2 cellular contexts compared by ENCODE assay signal in genomic region chr20:50037575-50037974, GRCh38.
TF ChIP-seq lines count a peak whose summit lies in the region.

No MANE protein-coding gene starts in this region.

TF ChIP-seq in A549, 52 proteins besides CTCF, POLR2A, EP300 and RAD21 (continued from another document):
- TF ChIP-seq BCL3 (IDR thresholded peaks at IDR 0.05), result no peak

TF ChIP-seq in IMR-90, 13 proteins besides CTCF, POLR2A, EP300 and RAD21 (continued from another document):
- no peak for TF ChIP-seq ELK1 (IDR thresholded peaks at IDR 0.05; ENCODE audit: borderline replicate concordance, low read depth, low read length)
- TF ChIP-seq RFX5 (IDR thresholded peaks at IDR 0.05; ENCODE audit: low read depth, low read length), result no peak
- no peak for TF ChIP-seq MAZ (IDR thresholded peaks at IDR 0.05; ENCODE audit: borderline replicate concordance, low read depth, low read length)
- TF ChIP-seq RCOR1 (IDR thresholded peaks at IDR 0.05; ENCODE audit: insufficient replicate concordance, low read length), result no peak
- no peak for TF ChIP-seq MAFK (IDR thresholded peaks at IDR 0.05; ENCODE audit: low read depth, low read length)
